23 cellular contexts compared by ENCODE assay signal in genomic region chr5:40962207-40962955, GRCh38. TPM values are rescaled to one million over a fixed set of nuclear protein-coding genes. Genes with fewer than 3 reads are reported as not detected.
DNase-seq lines count a peak whose midpoint lies in the region; ATAC-seq and TF ChIP-seq lines count a peak whose summit lies in the region.
"Had no signal": no experiment of that assay in that cellular context is flagged by ENCODE, and none has a peak within 500 bp of the region (broad histone marks: within the 10 kb centered on the region; RNA-seq: fewer than 3 reads in every experiment).

No MANE protein-coding gene starts in this region.

- no peak overlapping the region for H3K4me2 ChIP-seq in PC-3 (ENCODE audit: low read length)
- H3K4me2 ChIP-seq: PC-9 had no signal

- 0 out of 2 replicates have a peak, but pooled peaks cover 4% of the 10 kb centered on the region for H3K9me3 ChIP-seq in PC-3 (ENCODE audit: low read length)
- H3K9me3 ChIP-seq: colonic mucosa had no signal

- CTCF ChIA-PET in PC-3 (lab: Charles Lee): no interaction called here

- POLR2A ChIA-PET in PC-3 (lab: Charles Lee; ENCODE audit: unreplicated experiment): interaction anchor here (0.6 kb wide), 1 partner anchor 1375 kb away, joined by 3 read pairs; no protein-coding TSS in a partner anchor

- H3F3A ChIP-seq in PC-3 (ENCODE audit: low read length, unreplicated experiment): no peaks in the 10 kb centered on the region

- no peak overlapping the region for H3K9ac ChIP-seq in PC-3 (ENCODE audit: low read length)

- H3K27ac ChIP-seq in C4-2B: no peak overlapping the region
- no peak overlapping the region for H3K27ac ChIP-seq in PC-3 (ENCODE audit: low read length)
- H3K27ac ChIP-seq: colonic mucosa, PC-9, SK-N-MC, tibial nerve had no signal

- peaks cover 7% of the 10 kb centered on the region for H3K4me1 ChIP-seq in PC-3 (ENCODE audit: insufficient read depth, low read length)
- H3K4me1 ChIP-seq: colonic mucosa, tibial nerve had no signal

- intact Hi-C loops in PC-3 (cut with micrococcal nuclease): no loop called here

- no peaks in the 10 kb centered on the region for H3K27me3 ChIP-seq in PC-3 (ENCODE audit: low read length)
- H3K27me3 ChIP-seq: colonic mucosa, tibial nerve had no signal

- no peaks in the 10 kb centered on the region for H4K20me1 ChIP-seq in PC-3 (ENCODE audit: low read length)

- BruUV-seq in PC-3 (replicated peaks; lab: Mats Ljungman, UMichigan): no TSS peak

- no peaks in the 10 kb centered on the region for H3K79me2 ChIP-seq in PC-3 (ENCODE audit: low read length)

- H3K9me2 ChIP-seq in PC-3 (replicated peaks; ENCODE audit: low read length): no peaks in the 10 kb centered on the region

- TF ChIP-seq CTCF in C4-2B (conservative IDR thresholded peaks at IDR 0.05) (peak; percentile 30), PC-3 (conservative IDR thresholded peaks at IDR 0.05; ENCODE audit: low read depth, low read length) (peak; percentile 49), fibroblast of the aortic adventitia (IDR thresholded peaks at IDR 0.05; ENCODE audit: insufficient read depth, low read length) (no peak)

- H2AFZ ChIP-seq in PC-3 (ENCODE audit: low read length): no peak overlapping the region
- H2AFZ ChIP-seq: PC-9 had no signal

- no peak overlapping the region for H3K4me3 ChIP-seq in PC-3 (ENCODE audit: low read length)
- H3K4me3 ChIP-seq in fibroblast of the aortic adventitia (ENCODE audit: low read depth, low read length): no peak overlapping the region
- H3K4me3 ChIP-seq: colonic mucosa, PC-9, SK-N-MC, tibial nerve had no signal

- peak; percentile 17 for DNase-seq in HT1080 (ENCODE audit: low read depth)
- peak; percentile 26 for DNase-seq in PC-3
- DNase-seq in fibroblast of the aortic adventitia (ENCODE audit: low read depth): peak; percentile 44
- no peak for DNase-seq in NCI-H2107 (lab: John Stamatoyannopoulos, UW)
- DNase-seq in NCI-H748 (lab: John Stamatoyannopoulos, UW; ENCODE audit: unreplicated experiment): no peak
- no peak for DNase-seq in GM19238 (ENCODE audit: insufficient read length, low spot score)
- DNase-seq: activated B cell treated with CpG ODN at 0.5 μM for 24 hours; activated CD4-positive, alpha-beta T cell treated with anti-CD3 and anti-CD28 coated beads, Interleukin-2, amount 50 U/mL, for 48 hours; activated CD8-positive, alpha-beta memory T cell treated with anti-CD3 and anti-CD28 coated beads, Interleukin-2, amount 50 U/mL, for 48 hours; activated effector memory CD4-positive, alpha-beta T cell treated with Interleukin-2 at 50 U/mL for 16 hours; CD8-positive, alpha-beta memory T cell; colonic mucosa; DMS79; mesendoderm; naive thymus-derived CD4-positive, alpha-beta T cell; NCI-H1436; NCI-H748 treated with DMSO at 0.1 percent for 48 hours; PC-9 had no signal

- ATAC-seq in PC-3: peak; percentile 50; the same call in 1 of the 2 replicates
- ATAC-seq: naive thymus-derived CD4-positive, alpha-beta T cell had no signal

- peaks cover 7% of the 10 kb centered on the region; the same call in 1 of the 2 replicates for H3K36me3 ChIP-seq in PC-3 (ENCODE audit: low read depth, low read length)
- H3K36me3 ChIP-seq: colonic mucosa had no signal

RNA-seq across cellular contexts. Expression of gene C7, which starts 53.1 kb away (rescaled TPM):
- total RNA-seq in HT1080 (2014; rRNA removed; shearing (Covaris generic)): not detected in 2 replicates
- polyA plus RNA-seq in HT1080 (2015; cell fraction: cytosol; rRNA removed): not detected in 2 replicates
- 0.28 TPM in 1 of 2 replicates, not detected in the other for polyA plus RNA-seq in HT1080 (2015; cell fraction: nucleus; rRNA removed)
- total RNA-seq in PC-3 (2014; rRNA removed): not detected in 2 replicates
- 2.4 and 762 TPM in 2 replicates for total RNA-seq in fibroblast of the aortic adventitia (ENCODE audit: low replicate concordance)
- total RNA-seq: activated B cell treated with CpG ODN at 0.5 μM for 24 hours; CD8-positive, alpha-beta memory T cell; MCF 10A; naive thymus-derived CD4-positive, alpha-beta T cell; PC-9; T-helper 2 cell treated with Interferon-gamma antibody and Interleukin-4, amounts not matched to agents 100 ng/mL and 5 ng/mL, for 36 hours had no signal
- polyA plus RNA-seq: CD8-positive, alpha-beta memory T cell; naive thymus-derived CD4-positive, alpha-beta T cell had no signal

Comparison
In these comparisons a context has a peak if more than half of its experiments do, and no peak if none do; other contexts are left out.
1. DNase-seq: peak in HT1080 (single experiment), PC-3 (single experiment) and fibroblast of the aortic adventitia (single experiment); none in NCI-H2107 (single experiment), NCI-H748 (single experiment) and GM19238 (single experiment).